13 cellular contexts compared by ENCODE assay signal in the genomic region with DNA sequence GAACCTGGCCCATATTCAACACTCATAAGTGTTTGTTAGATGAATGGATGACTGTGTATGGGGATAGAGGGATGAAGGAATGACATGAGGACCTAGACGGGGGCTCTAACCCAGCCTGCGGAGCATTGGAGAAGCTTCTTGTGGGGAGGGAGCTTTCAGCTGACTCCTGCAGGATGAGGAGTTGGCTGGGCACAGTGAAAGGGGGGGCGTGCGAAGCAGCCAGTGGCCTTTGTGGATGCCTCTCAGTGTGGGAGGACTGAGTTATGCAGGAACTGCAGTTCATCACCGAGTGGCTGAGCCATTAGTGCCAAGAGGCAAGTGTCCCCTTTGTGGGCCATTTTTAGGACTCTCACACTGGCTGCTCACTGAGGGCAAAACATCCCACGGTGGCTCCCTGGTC. TPM values are rescaled to one million over a fixed set of nuclear protein-coding genes. Genes with fewer than 3 reads are reported as not detected.
A peak's percentile ranks its signal among the peaks of the same experiment; 100 is the strongest.
DNase-seq lines count a peak whose midpoint lies in the region; ATAC-seq and TF ChIP-seq lines count a peak whose summit lies in the region.
"Had no signal": no experiment of that assay in that cellular context is flagged by ENCODE, and none has a peak within 500 bp of the region (broad histone marks: within the 10 kb centered on the region; RNA-seq: fewer than 3 reads in every experiment).

No MANE protein-coding gene starts in this region.

- no peak for ATAC-seq in HG03196 (IDR thresholded peaks at IDR 0.05; ENCODE audit: unreplicated experiment)

- TF ChIP-seq CTCF in AG10803 (conservative IDR thresholded peaks at IDR 0.05; ENCODE audit: low read length) (no peak), foreskin fibroblast (IDR thresholded peaks at IDR 0.05; ENCODE audit: low read depth, low read length) (no peak)

- no peak overlapping the region for H3K4me3 ChIP-seq in AG10803 (ENCODE audit: low read length)
- H3K4me3 ChIP-seq in foreskin fibroblast (ENCODE audit: low read depth in 1 of 2, low read length in 2 of 2): no peak overlapping the region
- H3K4me3 ChIP-seq: thyroid gland had no signal

- DNase-seq in AG10803 (ENCODE audit: low read depth) (peak; percentile 56), amniotic epithelial cell (ENCODE audit: low read depth) (peak; percentile 47), foreskin fibroblast (peak; percentile 42 to 62), occipital lobe (lab: John Stamatoyannopoulos, UW) (peak; percentile 51), Ammon's horn (ENCODE audit: low spot score) (no peak), NCI-H748 (lab: John Stamatoyannopoulos, UW; ENCODE audit: unreplicated experiment) (no peak), HPDE6-E6E7 (ENCODE audit: extremely low spot score) (no peak)
- DNase-seq: activated CD4-positive, alpha-beta T cell treated with anti-CD3 and anti-CD28 coated beads, Interleukin-2, amount 50 U/mL, for 48 hours; NCI-H1694 treated with DMSO at 0.1 percent for 48 hours; small intestine; thyroid gland had no signal

RNA-seq across cellular contexts. Expression of a gene that starts 1.2 kb away (rescaled TPM):
- 2.3 TPM for total RNA-seq in occipital lobe
- total RNA-seq: A673 had no signal

RNA-seq across cellular contexts. Expression of a gene that starts 22.5 kb away (rescaled TPM):
- total RNA-seq in occipital lobe: 1.9 TPM

RNA-seq across cellular contexts. Expression of a gene that starts 25.5 kb away (rescaled TPM):
- total RNA-seq in occipital lobe: not detected
- total RNA-seq: A673 had no signal

RNA-seq across cellular contexts. Expression of a gene that starts 47.0 kb away (rescaled TPM):
- total RNA-seq in occipital lobe: 0.16 TPM
- total RNA-seq: A673 had no signal

Comparison
In these comparisons a context has a peak if more than half of its experiments do, and no peak if none do; other contexts are left out.
1. DNase-seq: peak in AG10803 (single experiment), amniotic epithelial cell (single experiment), foreskin fibroblast (2 of 2) and occipital lobe (single experiment); none in Ammon's horn (single experiment), NCI-H748 (single experiment) and HPDE6-E6E7 (single experiment).